In the genomic region with DNA sequence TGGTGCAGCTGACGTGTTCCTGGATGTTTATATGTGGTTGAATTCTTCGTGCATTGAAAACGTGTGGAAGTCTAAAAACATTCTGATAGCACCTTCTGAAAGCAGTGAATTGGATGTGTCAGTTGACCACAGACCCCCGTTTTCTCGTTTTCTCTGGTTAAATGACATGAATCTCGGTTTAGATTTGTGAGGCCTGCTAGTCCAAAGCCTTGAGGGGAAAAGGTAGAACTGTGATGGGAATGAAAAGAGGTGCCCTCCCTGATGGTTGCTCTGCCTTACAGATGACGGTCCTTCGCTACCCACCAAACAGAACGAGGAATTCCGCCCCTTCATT, we compare ENCODE assay signal across 14 cellular contexts.
"Had no signal": no experiment of that assay in that cellular context is flagged by ENCODE, and none has a peak within 500 bp of the region (broad histone marks: within the 10 kb centered on the region; RNA-seq: fewer than 3 reads in every experiment).

No MANE protein-coding gene starts in this region.

- H3K27ac Mint-ChIP-seq: neural progenitor cell; stimulated activated memory B cell treated with anti-CD40 and anti-IgM and Interleukin-4, amounts not matched to agents 10 μg/mL and 1 μg/mL and 100 μg/mL, for 72 hours had no signal

- H3K27ac ChIP-seq: brain microvascular endothelial cell, epithelial cell of prostate, neural progenitor cell, parathyroid adenoma had no signal

- H3K4me3 Mint-ChIP-seq: central memory CD8-positive, alpha-beta T cell; neural progenitor cell; stimulated activated memory B cell treated with anti-CD40 and anti-IgM and Interleukin-4, amounts not matched to agents 10 μg/mL and 1 μg/mL and 100 μg/mL, for 72 hours had no signal

- H3K9me3 Mint-ChIP-seq: central memory CD8-positive, alpha-beta T cell; neural progenitor cell; stimulated activated memory B cell treated with anti-CD40 and anti-IgM and Interleukin-4, amounts not matched to agents 10 μg/mL and 1 μg/mL and 100 μg/mL, for 72 hours had no signal

- ATAC-seq: stimulated activated memory B cell treated with anti-CD40 and anti-IgM and Interleukin-4, amounts not matched to agents 10 μg/mL and 1 μg/mL and 100 μg/mL, for 72 hours had no signal

- H3K27me3 Mint-ChIP-seq: central memory CD8-positive, alpha-beta T cell; stimulated activated memory B cell treated with anti-CD40 and anti-IgM and Interleukin-4, amounts not matched to agents 10 μg/mL and 1 μg/mL and 100 μg/mL, for 72 hours had no signal

- DNase-seq: activated CD4-positive, CD25-positive, alpha-beta regulatory T cell treated with anti-CD3 and anti-CD28 coated beads, Interleukin-2, amount 50 U/mL, for 72 hours; brain microvascular endothelial cell; cortex of kidney; effector memory CD4-positive, alpha-beta T cell; head of caudate nucleus; retina; Right ventricle myocardium superior; T-helper 1 cell; T1000 had no signal
